In genomic region chr1:185824106-185824505, GRCh38 we compare ENCODE assay signal across 17 cellular contexts.
"Had no signal": no experiment of that assay in that cellular context is flagged by ENCODE, and none has a peak within 500 bp of the region (broad histone marks: within the 10 kb centered on the region; RNA-seq: fewer than 3 reads in every experiment).

No MANE protein-coding gene starts in this region.

- H3K4me2 ChIP-seq: hepatocyte had no signal

- H3K9ac ChIP-seq: parathyroid adenoma had no signal

- H3K27me3 ChIP-seq: esophagus squamous epithelium, foreskin keratinocyte, hepatocyte, neutrophil, sigmoid colon, spleen had no signal

- FAIRE-seq: islet of Langerhans had no signal

- H3K4me1 ChIP-seq: esophagus squamous epithelium, foreskin keratinocyte, parathyroid adenoma, sigmoid colon, spleen had no signal

- H3K4me3 ChIP-seq: esophagus squamous epithelium, hepatocyte, sigmoid colon, spleen had no signal

- H3K27ac ChIP-seq: esophagus squamous epithelium, foreskin keratinocyte, hepatocyte, neutrophil, parathyroid adenoma, sigmoid colon, spleen, VCaP had no signal

- H3K9me3 ChIP-seq: esophagus squamous epithelium, neutrophil, sigmoid colon, spleen had no signal

- H2AFZ ChIP-seq: hepatocyte, parathyroid adenoma had no signal

- DNase-seq: activated CD4-positive, alpha-beta T cell treated with anti-CD3 and anti-CD28 coated beads for 1 hour; activated gamma-delta T cell treated with Interleukin-2 at 50 U/mL for 16 hours; effector memory CD4-positive, alpha-beta T cell; esophagus squamous epithelium; foreskin keratinocyte; left cardiac atrium; mesendoderm; natural killer cell; sigmoid colon; spleen; stimulated activated naive B cell treated with anti-CD40 and anti-IgM and Interleukin-4, amounts not matched to agents 10 μg/mL and 1 μg/mL and 100 μg/mL, for 72 hours had no signal

- H3K79me2 ChIP-seq: hepatocyte, parathyroid adenoma had no signal

- H3K36me3 ChIP-seq: esophagus squamous epithelium, neutrophil, sigmoid colon, spleen had no signal

- ATAC-seq: activated naive CD4-positive, alpha-beta T cell treated with anti-CD3 and anti-CD28 coated beads, Interleukin-2, amount 50 U/mL, for 72 hours; foreskin keratinocyte; left cardiac atrium; natural killer cell; stimulated activated naive B cell treated with anti-CD40 and anti-IgM and Interleukin-4, amounts not matched to agents 10 μg/mL and 1 μg/mL and 100 μg/mL, for 72 hours had no signal
